8 cellular contexts compared by ENCODE assay signal in the genomic region with DNA sequence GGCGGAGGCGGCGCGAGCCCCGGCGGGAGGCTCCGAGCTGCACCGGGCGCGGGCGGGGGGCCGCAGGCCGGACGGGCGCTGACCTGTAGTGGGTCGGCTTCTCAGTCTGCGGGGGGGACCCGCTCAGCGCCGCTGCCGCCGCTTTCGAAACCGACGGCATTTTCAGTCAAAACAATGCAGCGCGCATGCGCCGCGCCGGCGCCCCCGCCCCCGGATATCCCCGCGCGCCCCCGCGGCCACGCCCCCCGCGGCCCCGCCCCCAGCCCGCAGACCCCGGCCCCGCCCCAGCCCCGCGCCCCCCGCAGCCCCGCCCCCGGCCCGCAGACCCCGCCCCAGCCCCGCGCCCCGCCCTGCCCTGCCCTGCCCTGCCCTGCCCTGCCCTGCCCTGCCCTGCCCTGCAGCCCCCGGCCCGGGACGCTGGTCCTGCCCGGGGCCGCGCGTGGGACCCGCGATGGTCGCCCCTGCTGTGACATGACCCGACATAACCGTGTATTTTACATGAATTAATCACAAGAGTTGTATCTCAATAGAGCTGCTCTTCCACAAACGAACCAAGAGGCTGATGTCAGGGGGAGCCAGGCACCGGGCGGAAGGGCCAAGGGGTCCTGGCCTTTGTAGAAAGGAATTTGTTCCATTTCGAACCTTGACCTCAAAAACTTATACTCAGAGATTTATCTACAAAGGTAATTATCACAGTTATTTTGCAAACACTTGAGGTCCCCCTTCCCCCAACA. TPM values are rescaled to one million over a fixed set of nuclear protein-coding genes. Genes with fewer than 3 reads are reported as not detected.
DNase-seq lines count a peak whose midpoint lies in the region; ATAC-seq, FAIRE-seq and TF ChIP-seq lines count a peak whose summit lies in the region.

A gene with protein sequence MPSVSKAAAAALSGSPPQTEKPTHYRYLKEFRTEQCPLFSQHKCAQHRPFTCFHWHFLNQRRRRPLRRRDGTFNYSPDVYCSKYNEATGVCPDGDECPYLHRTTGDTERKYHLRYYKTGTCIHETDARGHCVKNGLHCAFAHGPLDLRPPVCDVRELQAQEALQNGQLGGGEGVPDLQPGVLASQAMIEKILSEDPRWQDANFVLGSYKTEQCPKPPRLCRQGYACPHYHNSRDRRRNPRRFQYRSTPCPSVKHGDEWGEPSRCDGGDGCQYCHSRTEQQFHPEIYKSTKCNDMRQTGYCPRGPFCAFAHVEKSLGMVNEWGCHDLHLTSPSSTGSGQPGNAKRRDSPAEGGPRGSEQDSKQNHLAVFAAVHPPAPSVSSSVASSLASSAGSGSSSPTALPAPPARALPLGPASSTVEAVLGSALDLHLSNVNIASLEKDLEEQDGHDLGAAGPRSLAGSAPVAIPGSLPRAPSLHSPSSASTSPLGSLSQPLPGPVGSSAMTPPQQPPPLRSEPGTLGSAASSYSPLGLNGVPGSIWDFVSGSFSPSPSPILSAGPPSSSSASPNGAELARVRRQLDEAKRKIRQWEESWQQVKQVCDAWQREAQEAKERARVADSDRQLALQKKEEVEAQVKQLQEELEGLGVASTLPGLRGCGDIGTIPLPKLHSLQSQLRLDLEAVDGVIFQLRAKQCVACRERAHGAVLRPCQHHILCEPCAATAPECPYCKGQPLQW (minus strand): TSS at position 173 of the 734 bp plus-strand sequence. CDS start 13 bp downstream, at position 160.

- CTCF ChIA-PET in A673 (lab: Charles Lee) = no interaction called here

- BruUV-seq in A673 (replicated peaks; lab: Mats Ljungman, UMichigan) = no TSS peak

- POLR2A ChIA-PET in A673 (lab: Charles Lee; ENCODE audit: low non-redundant PET) = no interaction called here

- no peak for FAIRE-seq in urothelium cell line (lab: Jason Lieb, UNC)

- H3K4me1 ChIP-seq in A673 (ENCODE audit: insufficient read depth, low read length, poor library complexity, severe bottlenecking) (peaks cover 8% of the 10 kb centered on the region), right cardiac atrium (ENCODE audit: control insufficient read depth, insufficient read depth, low read length) (no peaks in the 10 kb centered on the region)

- H3K4me3 ChIP-seq in A673 (ENCODE audit: low read depth, low read length, poor library complexity, severe bottlenecking) (peak within 1 kb of the TSS; percentile 89), right cardiac atrium (ENCODE audit: low read length) (peak within 1 kb of the TSS; percentile 95)

- H3K27me3 ChIP-seq in A673 (replicated peaks; ENCODE audit: insufficient read depth, low read depth, low read length, poor library complexity) (no peaks in the 10 kb centered on the region), right cardiac atrium (ENCODE audit: control insufficient read depth, insufficient read depth) (no peaks in the 10 kb centered on the region)

- no peaks in the 10 kb centered on the region for H3K9me3 ChIP-seq in A673 (ENCODE audit: low read depth, low read length, poor library complexity, severe bottlenecking)
- H3K9me3 ChIP-seq in right cardiac atrium (ENCODE audit: control insufficient read depth, low read length) = no peaks in the 10 kb centered on the region

- no peaks in the 10 kb centered on the region for H3K36me3 ChIP-seq in A673 (ENCODE audit: insufficient read depth, low read length, poor library complexity, severe bottlenecking)

- WGBS in right cardiac atrium = 2% methylated on average over 66 of the region's 72 CpGs

- intact Hi-C loops in A673 (cut with micrococcal nuclease; ENCODE audit: unreplicated experiment) (no loop called here), right cardiac atrium (cut with DNase I) (loop anchor here in 1 of 4 donors (10.0 kb wide), 1 partner anchor 110 kb away; the partner anchor contains the start of gene UBE2I)

- DNase-seq in A673 (ENCODE audit: low spot score) = peak; percentile 69
- peak; percentile 64 for DNase-seq in HuH-7 (ENCODE audit: low spot score)
- DNase-seq in T-helper 2 cell = peak; percentile 67 to 82 (median 78)
- peak in 44 of 56 donors; percentile 5 to 76 (median 34) for DNase-seq in amygdala (lab: John Stamatoyannopoulos, UW)
- peak; percentile 83 to 94 (median 94) for DNase-seq in right cardiac atrium
- DNase-seq in renal cortical epithelial cell (ENCODE audit: low read depth) = no peak
- peak; percentile 94 for DNase-seq in urothelium cell line (ENCODE audit: low spot score)

- TF ChIP-seq CTCF in A673 (conservative IDR thresholded peaks at IDR 0.05; ENCODE audit: low read depth, low read length) = no peak

- peak; percentile 38 for ATAC-seq in GM18907 (IDR thresholded peaks at IDR 0.05; ENCODE audit: unreplicated experiment)
- ATAC-seq in right cardiac atrium = peak; percentile 53 to 60

- H3K27ac ChIP-seq in A673 (ENCODE audit: low read depth, low read length, poor library complexity, severe bottlenecking) = peak within 1 kb of the TSS; percentile 72
- H3K27ac ChIP-seq in right cardiac atrium (ENCODE audit: low read length) = peak within 1 kb of the TSS; percentile 93

RNA-seq across cellular contexts. Expression of the gene that starts here (rescaled TPM):
- total RNA-seq in A673 (2021) = 86.7 and 88.5 TPM in 2 replicates
- total RNA-seq in right cardiac atrium = 10 to 100 TPM in 3 of 4 donors, 1 to 10 TPM in 1; 6.3 to 16.4 (median 14.2) TPM
- 8.7 TPM for polyA plus RNA-seq in right cardiac atrium
- 5.4 and 13.8 TPM in 2 replicates for total RNA-seq in renal cortical epithelial cell
